8 cellular contexts compared by ENCODE assay signal in genomic region chr17:38702166-38702899, GRCh38. TPM values are rescaled to one million over a fixed set of nuclear protein-coding genes. Genes with fewer than 3 reads are reported as not detected.
DNase-seq lines count a peak whose midpoint lies in the region; ATAC-seq and TF ChIP-seq lines count a peak whose summit lies in the region.

No MANE protein-coding gene starts in this region.

- TF ChIP-seq POLR2A in GM19099 (IDR thresholded peaks at IDR 0.05; ENCODE audit: extremely low read depth, insufficient read length, low read depth) = peak; percentile 86

- H3K27ac Mint-ChIP-seq in natural killer cell treated with Interleukin-12 subunit alpha and Interleukin-12 subunit beta and Interleukin-15 and Interleukin-18, amount 100 ng/mL, for 72 hours = peak overlapping the region; percentile 93 to 100
- H3K27ac Mint-ChIP-seq in stimulated activated naive B cell treated with anti-CD40 and anti-IgM and Interleukin-4, amounts not matched to agents 10 μg/mL and 1 μg/mL and 100 μg/mL, for 72 hours = peak overlapping the region; percentile 100

- H3K4me3 Mint-ChIP-seq in natural killer cell treated with Interleukin-12 subunit alpha and Interleukin-12 subunit beta and Interleukin-15 and Interleukin-18, amount 100 ng/mL, for 72 hours = peak overlapping the region; percentile 99
- H3K4me3 Mint-ChIP-seq in stimulated activated naive B cell treated with anti-CD40 and anti-IgM and Interleukin-4, amounts not matched to agents 10 μg/mL and 1 μg/mL and 100 μg/mL, for 72 hours = peak overlapping the region; percentile 95 to 99

- peak; percentile 69 to 79 for ATAC-seq in natural killer cell treated with Interleukin-12 subunit alpha and Interleukin-12 subunit beta and Interleukin-15 and Interleukin-18, amount 100 ng/mL, for 72 hours
- peak; percentile 19 to 21 for ATAC-seq in stimulated activated naive B cell treated with anti-CD40 and anti-IgM and Interleukin-4, amounts not matched to agents 10 μg/mL and 1 μg/mL and 100 μg/mL, for 72 hours (replicated peaks)

- H3K9me3 Mint-ChIP-seq in natural killer cell treated with Interleukin-12 subunit alpha and Interleukin-12 subunit beta and Interleukin-15 and Interleukin-18, amount 100 ng/mL, for 72 hours = no peaks in the 10 kb centered on the region
- peaks cover 5 to 6% of the 10 kb centered on the region in 2 donors for H3K9me3 Mint-ChIP-seq in stimulated activated naive B cell treated with anti-CD40 and anti-IgM and Interleukin-4, amounts not matched to agents 10 μg/mL and 1 μg/mL and 100 μg/mL, for 72 hours

- peak overlapping the region; percentile 95 for H3K4me3 ChIP-seq in Jurkat, Clone E6-1 (ENCODE audit: low read length)
- peak overlapping the region; percentile 77 for H3K4me3 ChIP-seq in fibroblast of pulmonary artery (replicated peaks; ENCODE audit: low read depth, low read length)

- peaks cover 8% of the 10 kb centered on the region for H3K36me3 Mint-ChIP-seq in natural killer cell treated with Interleukin-12 subunit alpha and Interleukin-12 subunit beta and Interleukin-15 and Interleukin-18, amount 100 ng/mL, for 72 hours
- peaks cover 9 to 16% of the 10 kb centered on the region in 2 donors for H3K36me3 Mint-ChIP-seq in stimulated activated naive B cell treated with anti-CD40 and anti-IgM and Interleukin-4, amounts not matched to agents 10 μg/mL and 1 μg/mL and 100 μg/mL, for 72 hours

- TF ChIP-seq CTCF in fibroblast of pulmonary artery (IDR thresholded peaks at IDR 0.05; ENCODE audit: low read length, missing control alignments) = no peak

- DNase-seq in AG20443 (ENCODE audit: low spot score) (peak; percentile 92), RKO (ENCODE audit: low spot score) (peak; percentile 88), fibroblast of pulmonary artery (ENCODE audit: low read depth) (peak; percentile 80)
- DNase-seq in Jurkat, Clone E6-1 (ENCODE audit: low read depth, low spot score) = peak; percentile 70
- peak; percentile 76 for DNase-seq in activated effector memory CD4-positive, alpha-beta T cell treated with Interleukin-2 at 50 U/mL for 16 hours
- DNase-seq in natural killer cell treated with Interleukin-12 subunit alpha and Interleukin-12 subunit beta and Interleukin-15 and Interleukin-18, amount 100 ng/mL, for 72 hours (ENCODE audit: low spot score) = peak; percentile 95
- DNase-seq in stimulated activated naive B cell treated with anti-CD40 and anti-IgM and Interleukin-4, amounts not matched to agents 10 μg/mL and 1 μg/mL and 100 μg/mL, for 72 hours = peak; percentile 72

- no peaks in the 10 kb centered on the region for H3K27me3 Mint-ChIP-seq in natural killer cell treated with Interleukin-12 subunit alpha and Interleukin-12 subunit beta and Interleukin-15 and Interleukin-18, amount 100 ng/mL, for 72 hours
- H3K27me3 Mint-ChIP-seq in stimulated activated naive B cell treated with anti-CD40 and anti-IgM and Interleukin-4, amounts not matched to agents 10 μg/mL and 1 μg/mL and 100 μg/mL, for 72 hours = no peaks in the 10 kb centered on the region

- H3K4me1 Mint-ChIP-seq in natural killer cell treated with Interleukin-12 subunit alpha and Interleukin-12 subunit beta and Interleukin-15 and Interleukin-18, amount 100 ng/mL, for 72 hours (ENCODE audit: low read depth in 2 of 2) = peaks cover 52 to 56% of the 10 kb centered on the region in 2 donors
- peaks cover 44 to 66% of the 10 kb centered on the region in 2 donors for H3K4me1 Mint-ChIP-seq in stimulated activated naive B cell treated with anti-CD40 and anti-IgM and Interleukin-4, amounts not matched to agents 10 μg/mL and 1 μg/mL and 100 μg/mL, for 72 hours

RNA-seq across cellular contexts. Expression of gene MLLT6, which starts 2.7 kb away (rescaled TPM):
- polyA plus RNA-seq in Jurkat, Clone E6-1 (2012; ENCODE audit: insufficient read depth, insufficient read length) = 79.5 TPM
- 100 to 1,000 TPM; 319 to 324 TPM for total RNA-seq in natural killer cell treated with Interleukin-12 subunit alpha and Interleukin-12 subunit beta and Interleukin-15 and Interleukin-18, amount 100 ng/mL, for 72 hours

RNA-seq across cellular contexts. Expression of gene EPOP, which starts 27.6 kb away (rescaled TPM):
- 22.9 TPM for polyA plus RNA-seq in Jurkat, Clone E6-1 (2012; ENCODE audit: insufficient read depth, insufficient read length)
- 10 to 100 TPM; 20.5 to 41.0 TPM for total RNA-seq in natural killer cell treated with Interleukin-12 subunit alpha and Interleukin-12 subunit beta and Interleukin-15 and Interleukin-18, amount 100 ng/mL, for 72 hours

RNA-seq across cellular contexts. Expression of gene CISD3, which starts 27.8 kb away (rescaled TPM):
- polyA plus RNA-seq in Jurkat, Clone E6-1 (2012; ENCODE audit: insufficient read depth, insufficient read length) = 93.8 TPM
- 10 to 100 TPM; 48.3 to 58.7 TPM for total RNA-seq in natural killer cell treated with Interleukin-12 subunit alpha and Interleukin-12 subunit beta and Interleukin-15 and Interleukin-18, amount 100 ng/mL, for 72 hours

RNA-seq across cellular contexts. Expression of gene PCGF2, which starts 45.8 kb away (rescaled TPM):
- 29.7 TPM for polyA plus RNA-seq in Jurkat, Clone E6-1 (2012; ENCODE audit: insufficient read depth, insufficient read length)
- total RNA-seq in natural killer cell treated with Interleukin-12 subunit alpha and Interleukin-12 subunit beta and Interleukin-15 and Interleukin-18, amount 100 ng/mL, for 72 hours = not detected

RNA-seq across cellular contexts. Expression of gene PSMB3, which starts 50.2 kb away (rescaled TPM):
- polyA plus RNA-seq in Jurkat, Clone E6-1 (2012; ENCODE audit: insufficient read depth, insufficient read length) = 537 TPM
- 100 to 1,000 TPM; 288 to 306 TPM for total RNA-seq in natural killer cell treated with Interleukin-12 subunit alpha and Interleukin-12 subunit beta and Interleukin-15 and Interleukin-18, amount 100 ng/mL, for 72 hours

Comparison
In these comparisons a context has a peak if more than half of its experiments do, and no peak if none do; other contexts are left out.
1. Peak in every context shown above with its lines: DNase-seq, ATAC-seq and H3K4me3 ChIP-seq.